41 cellular contexts compared by ENCODE assay signal in genomic region chr19:8815780-8816179, GRCh38. TPM values are rescaled to one million over a fixed set of nuclear protein-coding genes. Genes with fewer than 3 reads are reported as not detected.
"Had no signal": no experiment of that assay in that cellular context is flagged by ENCODE, and none has a peak within 500 bp of the region (broad histone marks: within the 10 kb centered on the region; RNA-seq: fewer than 3 reads in every experiment).

No MANE protein-coding gene starts in this region.

- H3K27ac Mint-ChIP-seq: activated B cell treated with CpG ODN at 0.5 μM for 24 hours; activated CD4-positive, alpha-beta memory T cell treated with anti-CD3 and anti-CD28 coated beads for 36 hours; activated CD4-positive, alpha-beta T cell treated with anti-CD3 and anti-CD28 coated beads, Interleukin-2, amount 10 ng/mL, durations not matched to agents 24 days and 14 days; activated CD8-positive, alpha-beta T cell treated with anti-CD3 and anti-CD28 coated beads for 36 hours; activated naive CD4-positive, alpha-beta T cell treated with anti-CD3 and anti-CD28 coated beads, Interleukin-2, amount 10 ng/mL, durations not matched to agents 7 days and 5 days; activated naive CD4-positive, alpha-beta T cell treated with anti-CD3 and anti-CD28 coated beads, Interleukin-2, amount 50 U/mL, for 24 hours; activated naive CD8-positive, alpha-beta T cell; activated naive CD8-positive, alpha-beta T cell treated with anti-CD3 and anti-CD28 coated beads, Interleukin-2, amount 10 ng/mL, durations not matched to agents 7 days and 5 days; activated naive CD8-positive, alpha-beta T cell treated with anti-CD3 and anti-CD28 coated beads, Interleukin-2, amount 50 U/mL, for 24 hours; activated T-helper 1 cell treated with anti-CD3 and anti-CD28 coated beads, Interleukin-12 subunit alpha, Interleukin-12 subunit beta, Interleukin-2, Interleukin-4 antibody, amounts not matched to agents 30 ng/mL and 10 ng/mL and 1 ng/mL, durations not matched to agents 14 hours and 24 hours and 36 hours; activated T-helper 17 cell treated with anti-CD3 and anti-CD28 coated beads, Interleukin-2, amount 50 U/mL, for 72 hours; T-helper 1 cell treated with Interleukin-12 subunit alpha and Interleukin-12 subunit beta and Interleukin-4 antibody, amounts not matched to agents 30 μg/mL and 1 μg/mL, for 36 hours; T-helper 2 cell treated with Interferon-gamma antibody and Interleukin-4, amounts not matched to agents 5 μg/mL and 100 μg/mL, for 36 hours had no signal

- H3K4me3 Mint-ChIP-seq: activated B cell treated with CpG ODN at 0.5 μM for 24 hours; activated CD4-positive, alpha-beta memory T cell treated with anti-CD3 and anti-CD28 coated beads for 36 hours; activated CD4-positive, alpha-beta T cell treated with anti-CD3 and anti-CD28 coated beads, Interleukin-2, amount 10 ng/mL, durations not matched to agents 24 days and 14 days; activated CD8-positive, alpha-beta T cell treated with anti-CD3 and anti-CD28 coated beads for 36 hours; activated naive CD4-positive, alpha-beta T cell treated with anti-CD3 and anti-CD28 coated beads, Interleukin-2, amount 10 ng/mL, durations not matched to agents 7 days and 5 days; activated naive CD8-positive, alpha-beta T cell; activated naive CD8-positive, alpha-beta T cell treated with anti-CD3 and anti-CD28 coated beads, Interleukin-2, amount 10 ng/mL, durations not matched to agents 7 days and 5 days; activated naive CD8-positive, alpha-beta T cell treated with anti-CD3 and anti-CD28 coated beads, Interleukin-2, amount 50 U/mL, for 24 hours; activated T-cell treated with anti-CD3 and anti-CD28 coated beads, Interleukin-2, amount 50 U/mL, for 4 hours; activated T-cell treated with anti-CD3 and anti-CD28 coated beads, Interleukin-2, amount 50 U/mL, for 72 hours; activated T-helper 1 cell treated with anti-CD3 and anti-CD28 coated beads, Interleukin-12 subunit alpha, Interleukin-12 subunit beta, Interleukin-2, Interleukin-4 antibody, amounts not matched to agents 30 ng/mL and 10 ng/mL and 1 ng/mL, durations not matched to agents 14 hours and 24 hours and 36 hours; activated T-helper 17 cell treated with anti-CD3 and anti-CD28 coated beads, Interleukin-2, amount 50 U/mL, for 72 hours; T-helper 1 cell treated with Interleukin-12 subunit alpha and Interleukin-12 subunit beta and Interleukin-4 antibody, amounts not matched to agents 30 μg/mL and 1 μg/mL, for 36 hours; T-helper 2 cell treated with Interferon-gamma antibody and Interleukin-4, amounts not matched to agents 5 μg/mL and 100 μg/mL, for 36 hours had no signal

- ATAC-seq: activated CD8-positive, alpha-beta T cell treated with anti-CD3 and anti-CD28 coated beads for 36 hours; activated naive CD8-positive, alpha-beta T cell treated with anti-CD3 and anti-CD28 coated beads, Interleukin-2, amount 50 U/mL, for 24 hours; activated T-cell treated with anti-CD3 and anti-CD28 coated beads, Interleukin-2, amount 50 U/mL, for 4 hours; activated T-cell treated with anti-CD3 and anti-CD28 coated beads, Interleukin-2, amount 50 U/mL, for 72 hours; activated T-helper 17 cell treated with anti-CD3 and anti-CD28 coated beads, Interleukin-2, amount 50 U/mL, for 72 hours; body of pancreas had no signal

- H3K27me3 ChIP-seq: adrenal gland, body of pancreas, brain microvascular endothelial cell, breast epithelium had no signal

- FAIRE-seq: astrocyte, TTC549 had no signal

- H3K4me1 Mint-ChIP-seq: activated B cell treated with CpG ODN at 0.5 μM for 24 hours; activated CD4-positive, alpha-beta T cell treated with anti-CD3 and anti-CD28 coated beads, Interleukin-2, amount 10 ng/mL, durations not matched to agents 24 days and 14 days; activated naive CD4-positive, alpha-beta T cell treated with anti-CD3 and anti-CD28 coated beads, Interleukin-2, amount 10 ng/mL, durations not matched to agents 7 days and 5 days; activated naive CD4-positive, alpha-beta T cell treated with anti-CD3 and anti-CD28 coated beads, Interleukin-2, amount 50 U/mL, for 24 hours; activated naive CD8-positive, alpha-beta T cell treated with anti-CD3 and anti-CD28 coated beads, Interleukin-2, amount 10 ng/mL, durations not matched to agents 7 days and 5 days; activated naive CD8-positive, alpha-beta T cell treated with anti-CD3 and anti-CD28 coated beads, Interleukin-2, amount 50 U/mL, for 24 hours; activated T-helper 17 cell treated with anti-CD3 and anti-CD28 coated beads, Interleukin-2, amount 50 U/mL, for 72 hours had no signal

- H3K27me3 Mint-ChIP-seq: activated B cell treated with CpG ODN at 0.5 μM for 24 hours; activated CD4-positive, alpha-beta memory T cell treated with anti-CD3 and anti-CD28 coated beads for 36 hours; activated CD4-positive, alpha-beta T cell treated with anti-CD3 and anti-CD28 coated beads, Interleukin-2, amount 10 ng/mL, durations not matched to agents 24 days and 14 days; activated CD8-positive, alpha-beta T cell treated with anti-CD3 and anti-CD28 coated beads for 36 hours; activated naive CD4-positive, alpha-beta T cell treated with anti-CD3 and anti-CD28 coated beads, Interleukin-2, amount 10 ng/mL, durations not matched to agents 7 days and 5 days; activated naive CD4-positive, alpha-beta T cell treated with anti-CD3 and anti-CD28 coated beads, Interleukin-2, amount 50 U/mL, for 24 hours; activated naive CD8-positive, alpha-beta T cell; activated naive CD8-positive, alpha-beta T cell treated with anti-CD3 and anti-CD28 coated beads, Interleukin-2, amount 10 ng/mL, durations not matched to agents 7 days and 5 days; activated naive CD8-positive, alpha-beta T cell treated with anti-CD3 and anti-CD28 coated beads, Interleukin-2, amount 50 U/mL, for 24 hours; activated T-helper 17 cell treated with anti-CD3 and anti-CD28 coated beads, Interleukin-2, amount 50 U/mL, for 72 hours had no signal

- H3K4me3 ChIP-seq: body of pancreas, breast epithelium had no signal

- H3K4me1 ChIP-seq: adrenal gland, body of pancreas, breast epithelium had no signal

- H3K27ac ChIP-seq: adrenal gland, body of pancreas, brain microvascular endothelial cell, breast epithelium, VCaP had no signal

- DNase-seq: activated B cell treated with CpG ODN at 0.5 μM for 24 hours; activated CD4-positive, alpha-beta memory T cell treated with anti-CD3 and anti-CD28 coated beads for 36 hours; activated CD4-positive, alpha-beta T cell treated with anti-CD3 and anti-CD28 coated beads for 4 hours; activated CD4-positive, alpha-beta T cell treated with anti-CD3 and anti-CD28 coated beads, Interleukin-2, amount 10 ng/mL, durations not matched to agents 24 days and 14 days; activated CD4-positive, alpha-beta T cell treated with anti-CD3 and anti-CD28 coated beads, Interleukin-2, amount 50 U/mL, for 1 hour; activated CD4-positive, alpha-beta T cell treated with anti-CD3 and anti-CD28 coated beads, Interleukin-2, amount 50 U/mL, for 4 hours; activated CD4-positive, CD25-positive, alpha-beta regulatory T cell treated with anti-CD3 and anti-CD28 coated beads, Interleukin-2, amount 50 U/mL, for 72 hours; activated CD8-positive, alpha-beta memory T cell treated with anti-CD3 and anti-CD28 coated beads, Interleukin-2, amount 50 U/mL, for 4 hours; activated CD8-positive, alpha-beta T cell treated with anti-CD3 and anti-CD28 coated beads for 36 hours; activated effector memory CD4-positive, alpha-beta T cell treated with anti-CD3 and anti-CD28 coated beads, Interleukin-2, amount 50 U/mL, for 16 hours; activated gamma-delta T cell treated with Interleukin-2 at 50 U/mL for 16 hours; activated naive CD4-positive, alpha-beta T cell; activated naive CD4-positive, alpha-beta T cell treated with anti-CD3 and anti-CD28 coated beads, Interleukin-2, amount 10 ng/mL, durations not matched to agents 7 days and 5 days; activated naive CD8-positive, alpha-beta T cell treated with anti-CD3 and anti-CD28 coated beads, Interleukin-2, amount 10 ng/mL, durations not matched to agents 7 days and 5 days; activated naive CD8-positive, alpha-beta T cell treated with anti-CD3 and anti-CD28 coated beads, Interleukin-2, amount 50 U/mL, for 24 hours; activated T-cell treated with anti-CD3 and anti-CD28 coated beads for 4 hours; activated T-cell treated with anti-CD3 and anti-CD28 coated beads, Interleukin-2, amount 50 U/mL, for 1 hour; activated T-cell treated with anti-CD3 and anti-CD28 coated beads, Interleukin-2, amount 50 U/mL, for 4 hours; activated T-cell treated with anti-CD3 and anti-CD28 coated beads, Interleukin-2, amount 50 U/mL, for 72 hours; adrenal gland; amniotic stem cell; aorta; body of pancreas; brain microvascular endothelial cell; central memory CD4-positive, alpha-beta T cell; T-helper 1 cell; T-helper 2 cell; T-helper 9 cell had no signal

RNA-seq across cellular contexts. Expression of gene ZNF558, which starts 16.3 kb away (rescaled TPM):
- total RNA-seq: astrocyte had no signal

RNA-seq across cellular contexts. Expression of gene MBD3L1, which starts 16.4 kb away (rescaled TPM):
- total RNA-seq: activated B cell treated with CpG ODN at 0.5 μM for 24 hours; activated CD4-positive, alpha-beta memory T cell treated with anti-CD3 and anti-CD28 coated beads for 36 hours; activated CD4-positive, alpha-beta T cell treated with anti-CD3 and anti-CD28 coated beads, Interleukin-2, amount 10 ng/mL, durations not matched to agents 24 days and 14 days; activated CD8-positive, alpha-beta memory T cell treated with anti-CD3 and anti-CD28 coated beads for 36 hours; activated CD8-positive, alpha-beta T cell treated with anti-CD3 and anti-CD28 coated beads for 36 hours; activated naive CD8-positive, alpha-beta T cell treated with anti-CD3 and anti-CD28 coated beads, Interleukin-2, amount 10 ng/mL, durations not matched to agents 7 days and 5 days; activated T-cell treated with anti-CD3 and anti-CD28 coated beads, Interleukin-2, amount 50 U/mL, for 4 hours; activated T-cell treated with anti-CD3 and anti-CD28 coated beads, Interleukin-2, amount 50 U/mL, for 72 hours; activated T-helper 1 cell treated with anti-CD3 and anti-CD28 coated beads, Interleukin-12 subunit alpha, Interleukin-12 subunit beta, Interleukin-2, Interleukin-4 antibody, amounts not matched to agents 30 ng/mL and 10 ng/mL and 1 ng/mL, durations not matched to agents 14 hours and 24 hours and 36 hours; activated T-helper 17 cell treated with anti-CD3 and anti-CD28 coated beads, Interleukin-2, amount 50 U/mL, for 72 hours; adrenal gland; aorta; astrocyte; body of pancreas; breast epithelium; cardiac septum; chondrocyte had no signal
- polyA plus RNA-seq: adrenal gland, aorta had no signal
